1 cellular context compared by ENCODE assay signal in the genomic region with DNA sequence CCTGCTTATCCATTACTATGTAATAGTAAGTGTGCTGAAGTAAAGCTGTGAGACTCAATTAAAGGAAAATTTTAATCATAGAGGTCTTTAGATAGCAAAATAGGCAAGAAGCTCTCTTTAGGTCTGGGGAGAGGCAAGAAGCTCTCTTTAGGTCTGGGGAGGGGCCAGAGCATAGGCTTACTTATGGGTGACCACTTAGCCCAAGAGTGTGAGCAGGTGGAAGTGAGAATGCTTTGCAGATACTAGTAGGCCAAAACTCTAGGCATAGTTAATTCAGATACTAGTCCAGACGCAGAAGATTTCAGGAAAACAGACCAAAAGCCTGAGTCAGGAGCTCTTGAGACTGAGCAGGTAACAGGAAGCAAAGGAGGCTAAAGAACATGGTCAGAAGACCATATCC.
TF ChIP-seq lines count a peak whose summit lies in the region.

No MANE protein-coding gene starts in this region.

TF ChIP-seq in K562, 482 proteins besides CTCF, POLR2A, EP300 and RAD21 (continued from another document):
- TF ChIP-seq ZFP1 (CRISPR knock-in tag; IDR thresholded peaks at IDR 0.05) (no peak), SRSF7 (optimal IDR thresholded peaks at IDR 0.05; ENCODE audit: low read depth, low read length) (no peak), ZNF274 (IDR thresholded peaks at IDR 0.05; ENCODE audit: borderline replicate concordance, low read depth, low read length) (no peak), ZZZ3 (IDR thresholded peaks at IDR 0.05) (no peak), HMG20A (CRISPR knock-in tag; conservative IDR thresholded peaks at IDR 0.05) (no peak), NR2C1 (IDR thresholded peaks at IDR 0.05) (no peak), NR2C1 (tag; IDR thresholded peaks at IDR 0.05) (no peak), DMBX1 (CRISPR knock-in tag; IDR thresholded peaks at IDR 0.05; ENCODE audit: borderline replicate concordance) (no peak), POLR2H (tag; IDR thresholded peaks at IDR 0.05; ENCODE audit: low read depth) (no peak)
- TF ChIP-seq, protein P1, sequence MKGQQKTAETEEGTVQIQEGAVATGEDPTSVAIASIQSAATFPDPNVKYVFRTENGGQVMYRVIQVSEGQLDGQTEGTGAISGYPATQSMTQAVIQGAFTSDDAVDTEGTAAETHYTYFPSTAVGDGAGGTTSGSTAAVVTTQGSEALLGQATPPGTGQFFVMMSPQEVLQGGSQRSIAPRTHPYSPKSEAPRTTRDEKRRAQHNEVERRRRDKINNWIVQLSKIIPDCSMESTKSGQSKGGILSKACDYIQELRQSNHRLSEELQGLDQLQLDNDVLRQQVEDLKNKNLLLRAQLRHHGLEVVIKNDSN (CRISPR knock-in tag; IDR thresholded peaks at IDR 0.05): no peak
